In the genomic region with DNA sequence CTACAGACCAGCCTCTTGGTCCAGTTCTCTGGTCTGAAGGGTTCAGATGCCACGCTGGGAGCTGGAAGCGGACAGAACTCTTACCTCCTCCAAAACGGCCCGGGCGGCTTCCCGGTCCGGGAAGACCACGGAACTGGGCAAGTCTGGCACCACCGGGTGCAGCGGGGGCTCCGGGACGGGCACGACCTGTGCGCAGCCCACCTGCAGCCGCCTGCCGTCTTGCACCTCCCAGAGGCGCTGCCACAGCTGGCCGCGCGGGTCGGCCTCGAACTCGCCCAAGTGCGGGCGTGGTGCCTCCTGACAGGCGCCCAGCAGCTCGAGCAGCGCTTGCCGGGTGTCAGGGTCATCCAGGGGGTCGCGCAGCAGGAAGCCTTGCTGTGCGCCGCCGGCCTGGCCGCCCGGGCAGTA, we compare ENCODE assay signal across 8 cellular contexts. TPM values are rescaled to one million over a fixed set of nuclear protein-coding genes. Genes with fewer than 3 reads are reported as not detected.
DNase-seq lines count a peak whose midpoint lies in the region; ATAC-seq, FAIRE-seq and TF ChIP-seq lines count a peak whose summit lies in the region.

No MANE protein-coding gene starts in this region.

- H3K9me1 ChIP-seq in K562 (ENCODE audit: control insufficient read depth, insufficient read depth, low read length): no peaks in the 10 kb centered on the region

- TF ChIP-seq POLR2A in K562 (conservative IDR thresholded peaks at IDR 0.05): no peak

- no peaks in the 10 kb centered on the region for H3K36me3 ChIP-seq in CD8-positive, alpha-beta T cell (ENCODE audit: insufficient read depth, low read length)
- H3K36me3 ChIP-seq in KOPT-K1 (ENCODE audit: insufficient read depth, low read length) (peaks cover 40% of the 10 kb centered on the region), K562 (ENCODE audit: control insufficient read depth, insufficient read depth, low read length) (peaks cover 14% of the 10 kb centered on the region; the same call in 1 of the 3 replicates), mesenchymal stem cell (ENCODE audit: control insufficient read depth in 1 of 2, insufficient read depth in 2 of 2, low read depth in 1 of 2, low read length in 2 of 2) (peaks cover 4 to 20% of the 10 kb centered on the region in 2 experiments), urinary bladder (ENCODE audit: insufficient read depth) (no peaks in the 10 kb centered on the region)

- peak overlapping the region; percentile 75 for H3K4me3 ChIP-seq in CD8-positive, alpha-beta T cell (ENCODE audit: low read depth, low read length)
- H3K4me3 ChIP-seq in K562: peak overlapping the region; percentile 58
- peak overlapping the region; percentile 71 to 95 for H3K4me3 ChIP-seq in mesenchymal stem cell (ENCODE audit: insufficient read depth in 1 of 2, low read depth in 1 of 2, low read length in 2 of 2)
- H3K4me3 ChIP-seq in urinary bladder (ENCODE audit: low read depth, low read length): peak overlapping the region; percentile 84

- peak overlapping the region; percentile 72 for H3K27ac ChIP-seq in CD8-positive, alpha-beta T cell (ENCODE audit: low read depth, low read length)
- H3K27ac ChIP-seq in KOPT-K1 (ENCODE audit: low read depth, low read length, poor library complexity, severe bottlenecking) (peak overlapping the region; percentile 91), K562 (ENCODE audit: extremely low read depth, low read depth, low read length) (peak overlapping the region; percentile 86; the same call in 2 of the 3 replicates), mesenchymal stem cell (ENCODE audit: low read length, poor library complexity, severe bottlenecking) (no peak overlapping the region), urinary bladder (ENCODE audit: low read depth) (no peak overlapping the region)

- peak; percentile 2 for ATAC-seq in CD8-positive, alpha-beta T cell
- ATAC-seq in GM21526 (IDR thresholded peaks at IDR 0.05; ENCODE audit: low FRiP score, unreplicated experiment) (peak; percentile 15), K562 (no peak)

- H3K4ac ChIP-seq in mesenchymal stem cell (ENCODE audit: low read depth in 1 of 2, low read length in 2 of 2): no peak overlapping the region

- in situ Hi-C loops in K562 (cut with MboI): no loop called here

- BruUV-seq in K562 (replicated peaks; lab: Mats Ljungman, UMichigan): no TSS peak

- 15% methylated on average over 36 of the region's 36 CpGs for WGBS in K562 (ENCODE audit: insufficient coverage, low coverage, missing lambda C conversion rate)
- 17% methylated on average over 35 of the region's 36 CpGs for WGBS in mesenchymal stem cell
- WGBS in urinary bladder: 10% methylated on average over 36 of the region's 36 CpGs

- H3K79me1 ChIP-seq in mesenchymal stem cell (replicated peaks; ENCODE audit: low read length, poor library complexity, severe bottlenecking): no peaks in the 10 kb centered on the region

- no peak for TF ChIP-seq RAD21 in K562 (CRISPR knock-in tag; conservative IDR thresholded peaks at IDR 0.05 in 1 of 2, IDR thresholded peaks at IDR 0.05 in 1 of 2)

- H4K20me1 ChIP-seq in K562 (replicated peaks; ENCODE audit: control insufficient read depth, insufficient read depth, low read length): no peaks in the 10 kb centered on the region

- H2BK12ac ChIP-seq in mesenchymal stem cell (ENCODE audit: low read length in 2 of 2): peak overlapping the region in 1 of 2 experiments; percentile 6

- H2BK120ac ChIP-seq in mesenchymal stem cell (ENCODE audit: low read depth, low read length): peak overlapping the region; percentile 35

- peak overlapping the region; percentile 74 for H3K27ac Mint-ChIP-seq in CD8-positive, alpha-beta T cell

- peak overlapping the region; percentile 82 for H3K4me3 Mint-ChIP-seq in CD8-positive, alpha-beta T cell

- intact Hi-C loops in CD8-positive, alpha-beta T cell (cut with DNase I, micrococcal nuclease): loop anchor here (1.0 to 10.0 kb wide), 6 partner anchors 12 to 1970 kb away; partner anchors contain the start of genes ID2 (in 1 of the 2), KIDINS220 (in 1 of the 2), RNF144A (in 1 of the 2) and RSAD2 (in 1 of the 2)
- intact Hi-C loops in K562 (cut with micrococcal nuclease): no loop called here

- peak overlapping the region; percentile 80 to 93; a peak in 3 of 4 replicates for H3K9ac ChIP-seq in K562 (ENCODE audit: insufficient read depth in 1 of 2, low read depth in 2 of 2, low read length in 2 of 2)
- H3K9ac ChIP-seq in mesenchymal stem cell (ENCODE audit: low read length): peak overlapping the region; percentile 76

- H3K27me3 Mint-ChIP-seq in CD8-positive, alpha-beta T cell (ENCODE audit: low read depth): no peaks in the 10 kb centered on the region

- TF ChIP-seq CTCF in CD8-positive, alpha-beta T cell (IDR thresholded peaks at IDR 0.05): no peak
- no peak for TF ChIP-seq CTCF in K562 (IDR thresholded peaks at IDR 0.05 in 2 of 3, conservative IDR thresholded peaks at IDR 0.05 in 1 of 3; ENCODE audit: insufficient read depth in 2 of 3, low read depth in 1 of 3, low read length in 3 of 3)

- TF ChIP-seq EP300 in K562 (IDR thresholded peaks at IDR 0.05; ENCODE audit: low read length): no peak

- no peak overlapping the region for H3K23ac ChIP-seq in mesenchymal stem cell (ENCODE audit: low read length in 2 of 2)

- POLR2A ChIA-PET in CD8-positive, alpha-beta T cell (lab: Charles Lee): interaction anchor here (1.0 to 2.5 kb wide), 9 partner anchors 11 to 193 kb away, joined by 3 to 31 read pairs (median 4); partner anchors contain the start of gene RSAD2
- POLR2A ChIA-PET in K562 (lab: Yijun Ruan, JAX): interaction anchor here (1.0 to 3.3 kb wide), 3 partner anchors 12 to 158 kb away, joined by 3 to 21 read pairs (median 7); partner anchors contain the start of gene RSAD2

- H3K9me3 Mint-ChIP-seq in CD8-positive, alpha-beta T cell: peaks cover 3% of the 10 kb centered on the region

- FAIRE-seq in K562 (lab: Jason Lieb, UNC): no peak

- H2AFZ ChIP-seq in K562 (ENCODE audit: low read depth, low read length): peak overlapping the region; percentile 90
- H2AFZ ChIP-seq in mesenchymal stem cell (ENCODE audit: low read depth, low read length): no peak overlapping the region

- H2AK5ac ChIP-seq in mesenchymal stem cell (ENCODE audit: low read length, severe bottlenecking): no peak overlapping the region

- no peaks in the 10 kb centered on the region for H3K27me3 ChIP-seq in CD8-positive, alpha-beta T cell (ENCODE audit: insufficient read depth, low read length)
- H3K27me3 ChIP-seq in K562 (ENCODE audit: control insufficient read depth in 2 of 2, insufficient read depth in 2 of 2, low read length in 2 of 2) (no peaks in the 10 kb centered on the region), mesenchymal stem cell (ENCODE audit: control insufficient read depth in 1 of 2, insufficient read depth in 1 of 2, low read length in 2 of 2) (peaks cover 0 to 9% of the 10 kb centered on the region in 2 experiments)

- H3K18ac ChIP-seq in mesenchymal stem cell (ENCODE audit: low read depth in 1 of 2, low read length in 2 of 2): peak overlapping the region; percentile 46 to 57

- no peak overlapping the region for H2BK5ac ChIP-seq in mesenchymal stem cell (ENCODE audit: low read depth, low read length, poor library complexity, severe bottlenecking)

- peak overlapping the region; percentile 85 for H4K8ac ChIP-seq in mesenchymal stem cell (ENCODE audit: low read length)

- peak in 4 of 7 experiments; percentile 15 to 44 (median 30) for DNase-seq in CD8-positive, alpha-beta T cell
- DNase-seq in K562 (ENCODE audit: extremely low read depth in 1 of 4, low spot score in 3 of 4) (no peak), mesenchymal stem cell (no peak), glomerular visceral epithelial cell (ENCODE audit: extremely low spot score) (no peak), GM03348 (ENCODE audit: low spot score) (no peak)

- peak overlapping the region; percentile 97 for H3K4me2 ChIP-seq in K562 (ENCODE audit: insufficient read depth, low read length)
- peak overlapping the region; percentile 95 for H3K4me2 ChIP-seq in mesenchymal stem cell (ENCODE audit: low read length, poor library complexity, severe bottlenecking)

- peak overlapping the region; percentile 36 for H2BK15ac ChIP-seq in mesenchymal stem cell (ENCODE audit: low read depth, poor library complexity, severe bottlenecking)

- no peaks in the 10 kb centered on the region for H3K9me3 ChIP-seq in CD8-positive, alpha-beta T cell (ENCODE audit: low read length)
- peaks cover 18% of the 10 kb centered on the region for H3K9me3 ChIP-seq in KOPT-K1 (ENCODE audit: insufficient read depth, low read length, poor library complexity, severe bottlenecking)
- peaks cover 3% of the 10 kb centered on the region; the same call in 1 of the 2 replicates for H3K9me3 ChIP-seq in K562 (replicated peaks; ENCODE audit: control insufficient read depth, insufficient read depth, low read depth, low read length)
- H3K9me3 ChIP-seq in mesenchymal stem cell (ENCODE audit: control insufficient read depth, low read length): no peaks in the 10 kb centered on the region

- no peak overlapping the region for H3K14ac ChIP-seq in mesenchymal stem cell (ENCODE audit: low read length in 2 of 2)

- H3K4me1 Mint-ChIP-seq in CD8-positive, alpha-beta T cell (ENCODE audit: low read depth): peaks cover 17% of the 10 kb centered on the region

- H4K91ac ChIP-seq in mesenchymal stem cell (ENCODE audit: low read length): no peak overlapping the region

- H3K79me2 ChIP-seq in K562 (ENCODE audit: control insufficient read depth, insufficient read depth, low read length): peaks cover 4% of the 10 kb centered on the region; the same call in 1 of the 3 replicates

- peaks cover 33% of the 10 kb centered on the region for H3K36me3 Mint-ChIP-seq in CD8-positive, alpha-beta T cell

- CTCF ChIA-PET in CD8-positive, alpha-beta T cell (lab: Charles Lee): interaction anchor here (0.7 to 5.4 kb wide), 15 partner anchors 13 to 205 kb away, joined by 3 to 69 read pairs (median 4); partner anchors contain the start of gene RSAD2
- CTCF ChIA-PET in K562 (lab: Yijun Ruan, JAX; ENCODE audit: low intra/inter-chr PET ratio): interaction anchor here (0.7 to 1.9 kb wide), 2 partner anchors 39 to 182 kb away, joined by 5 to 8 read pairs; no protein-coding TSS in a partner anchor

- peaks cover 19% of the 10 kb centered on the region for H3K4me1 ChIP-seq in CD8-positive, alpha-beta T cell (ENCODE audit: insufficient read depth, low read length)
- H3K4me1 ChIP-seq in K562 (replicated peaks in 1 of 2; ENCODE audit: control insufficient read depth in 2 of 2, insufficient read depth in 2 of 2, low read length in 2 of 2) (peaks cover 14 to 19% of the 10 kb centered on the region in 2 experiments), mesenchymal stem cell (ENCODE audit: control insufficient read depth, insufficient read depth, low read depth, low read length) (peaks cover 12% of the 10 kb centered on the region), urinary bladder (ENCODE audit: insufficient read depth) (no peaks in the 10 kb centered on the region)

RNA-seq across cellular contexts. Expression of gene CMPK2, which starts 0.8 kb away (rescaled TPM):
- total RNA-seq in CD8-positive, alpha-beta T cell: 1 to 10 TPM; 3.0 to 4.0 TPM
- total RNA-seq in K562 (2011; cell fraction: chromatin; rRNA removed; ENCODE audit: low replicate concordance): 2.3 and 3.5 TPM in 2 replicates
- 2.3 and 2.8 TPM in 2 replicates for total RNA-seq in K562 (2011; cell fraction: nucleolus; rRNA removed)
- total RNA-seq in K562 (2011; cell fraction: nucleoplasm; rRNA removed): 3.5 and 5.2 TPM in 2 replicates
- total RNA-seq in K562 (2014; rRNA removed) (10.5 TPM in 2 replicates), K562 (2014; rRNA removed; fragmentation: Illumina TruSeq; extraction: Trizol) (5.0 and 5.3 TPM in 2 replicates), K562 (2015; rRNA removed; fragmentation: Illumina TruSeq; extraction: Trizol) (7.4 and 7.6 TPM in 2 replicates), K562 (2021) (7.2 and 7.9 TPM in 2 replicates), urinary bladder (8.9 TPM)
- polyA plus RNA-seq in K562 (2011; rRNA removed) (3.5 and 4.3 TPM in 2 replicates), K562 (2014; fragmentation: Illumina TruSeq; extraction: Trizol) (5.3 and 6.5 TPM in 2 replicates), K562 (2014; fragmentation: Nextera tagmentation; extraction: Ambion mirVana) (1 to 10 TPM; 2.6 to 2.9 TPM), K562 (2014; rRNA removed) (3.8 and 4.5 TPM in 2 replicates), urinary bladder (3.6 TPM)
- polyA plus RNA-seq in K562 (2011; cell fraction: cytosol; rRNA removed): 3.2 and 3.6 TPM in 2 replicates
- 5.6 and 6.6 TPM in 2 replicates for polyA plus RNA-seq in K562 (2011; cell fraction: nucleus; rRNA removed)
- polyA plus RNA-seq in K562 (2012): 8.3 and 23.7 TPM in 2 replicates
- 2.9 and 4.3 TPM in 2 replicates for polyA minus RNA-seq in K562 (2011; rRNA and poly(A)+ RNA removed)
- polyA minus RNA-seq in K562 (2011; cell fraction: cytosol; rRNA and poly(A)+ RNA removed): 2.9 and 3.3 TPM in 2 replicates
- 3.4 and 5.2 TPM in 2 replicates for polyA minus RNA-seq in K562 (2011; cell fraction: nucleus; rRNA and poly(A)+ RNA removed)
- polyA plus RNA-seq in mesenchymal stem cell (2013, experiment 1 of 2): 0.99 TPM
- 1.1 TPM for polyA plus RNA-seq in mesenchymal stem cell (2013, experiment 2 of 2)

RNA-seq across cellular contexts. Expression of gene RSAD2, which starts 12.6 kb away (rescaled TPM):
- total RNA-seq in CD8-positive, alpha-beta T cell: 1 to 10 TPM; 1.8 to 2.1 TPM
- total RNA-seq in K562 (2011; cell fraction: chromatin; rRNA removed; ENCODE audit: low replicate concordance): 0.39 and 0.79 TPM in 2 replicates
- total RNA-seq in K562 (2011; cell fraction: nucleolus; rRNA removed): 0.50 and 0.53 TPM in 2 replicates
- 1.2 TPM in 1 of 2 replicates, not detected in the other for total RNA-seq in K562 (2011; cell fraction: nucleoplasm; rRNA removed)
- 0.57 and 1.4 TPM in 2 replicates for total RNA-seq in K562 (2014; rRNA removed)
- 0.41 and 0.51 TPM in 2 replicates for total RNA-seq in K562 (2014; rRNA removed; fragmentation: Illumina TruSeq; extraction: Trizol)
- 0.51 and 0.68 TPM in 2 replicates for total RNA-seq in K562 (2015; rRNA removed; fragmentation: Illumina TruSeq; extraction: Trizol)
- total RNA-seq in K562 (2021): 0.18 and 0.49 TPM in 2 replicates
- 0.24 and 0.45 TPM in 2 replicates for polyA plus RNA-seq in K562 (2011; rRNA removed)
- polyA plus RNA-seq in K562 (2011; cell fraction: cytosol; rRNA removed): 0.06 and 0.15 TPM in 2 replicates
- 0.28 and 0.38 TPM in 2 replicates for polyA plus RNA-seq in K562 (2011; cell fraction: nucleus; rRNA removed)
- polyA plus RNA-seq in K562 (2012): 0.46 and 1.1 TPM in 2 replicates
- polyA plus RNA-seq in K562 (2014; fragmentation: Illumina TruSeq; extraction: Trizol): 0.15 and 0.37 TPM in 2 replicates
- polyA plus RNA-seq in K562 (2014; fragmentation: Nextera tagmentation; extraction: Ambion mirVana): under 1 TPM; 0.15 to 0.28 TPM
- 0.11 and 0.19 TPM in 2 replicates for polyA plus RNA-seq in K562 (2014; rRNA removed)
- polyA minus RNA-seq in K562 (2011; rRNA and poly(A)+ RNA removed): 0.63 and 0.75 TPM in 2 replicates
- not detected in 2 replicates for polyA minus RNA-seq in K562 (2011; cell fraction: cytosol; rRNA and poly(A)+ RNA removed)
- 0.94 and 1.00 TPM in 2 replicates for polyA minus RNA-seq in K562 (2011; cell fraction: nucleus; rRNA and poly(A)+ RNA removed)
- polyA plus RNA-seq in mesenchymal stem cell (2013, experiment 1 of 2): 0.32 TPM
- 0.21 TPM for polyA plus RNA-seq in mesenchymal stem cell (2013, experiment 2 of 2)
- total RNA-seq in urinary bladder: 11.1 TPM
- polyA plus RNA-seq in urinary bladder: 2.8 TPM

RNA-seq across cellular contexts. Expression of gene RNF144A, which starts 52.3 kb away (rescaled TPM):
- total RNA-seq in CD8-positive, alpha-beta T cell: 10 to 100 TPM; 25.8 to 28.8 TPM
- total RNA-seq in K562 (2011; cell fraction: chromatin; rRNA removed; ENCODE audit: low replicate concordance): 11.4 and 21.2 TPM in 2 replicates
- 9.5 and 10.4 TPM in 2 replicates for total RNA-seq in K562 (2011; cell fraction: nucleolus; rRNA removed)
- total RNA-seq in K562 (2011; cell fraction: nucleoplasm; rRNA removed): 8.9 and 16.6 TPM in 2 replicates
- 6.4 and 8.2 TPM in 2 replicates for total RNA-seq in K562 (2014; rRNA removed)
- 6.0 and 6.7 TPM in 2 replicates for total RNA-seq in K562 (2014; rRNA removed; fragmentation: Illumina TruSeq; extraction: Trizol)
- 4.7 and 5.7 TPM in 2 replicates for total RNA-seq in K562 (2015; rRNA removed; fragmentation: Illumina TruSeq; extraction: Trizol)
- 8.8 and 11.3 TPM in 2 replicates for total RNA-seq in K562 (2021)
- 9.2 and 12.1 TPM in 2 replicates for polyA plus RNA-seq in K562 (2011; rRNA removed)
- 8.8 and 9.9 TPM in 2 replicates for polyA plus RNA-seq in K562 (2011; cell fraction: cytosol; rRNA removed)
- 8.5 and 10.0 TPM in 2 replicates for polyA plus RNA-seq in K562 (2011; cell fraction: nucleus; rRNA removed)
- 5.0 and 11.1 TPM in 2 replicates for polyA plus RNA-seq in K562 (2012)
- 6.1 and 7.4 TPM in 2 replicates for polyA plus RNA-seq in K562 (2014; fragmentation: Illumina TruSeq; extraction: Trizol)
- 1 to 10 TPM in 1 of 2 experiments, under 1 TPM in 1; 0.96 to 1.4 TPM for polyA plus RNA-seq in K562 (2014; fragmentation: Nextera tagmentation; extraction: Ambion mirVana)
- 6.2 and 7.0 TPM in 2 replicates for polyA plus RNA-seq in K562 (2014; rRNA removed)
- 14.2 and 14.3 TPM in 2 replicates for polyA minus RNA-seq in K562 (2011; rRNA and poly(A)+ RNA removed)
- 13.1 and 13.8 TPM in 2 replicates for polyA minus RNA-seq in K562 (2011; cell fraction: cytosol; rRNA and poly(A)+ RNA removed)
- polyA minus RNA-seq in K562 (2011; cell fraction: nucleus; rRNA and poly(A)+ RNA removed): 10.2 and 14.2 TPM in 2 replicates
- 9.0 TPM for polyA plus RNA-seq in mesenchymal stem cell (2013, experiment 1 of 2)
- polyA plus RNA-seq in mesenchymal stem cell (2013, experiment 2 of 2): 9.1 TPM
- total RNA-seq in urinary bladder: 28.5 TPM
- 4.3 TPM for polyA plus RNA-seq in urinary bladder

Comparison
In these comparisons a context has a peak if more than half of its experiments do, and no peak if none do; other contexts are left out.
1. DNase-seq: peak in CD8-positive, alpha-beta T cell (4 of 7); none in K562 (0 of 4), mesenchymal stem cell (single experiment), glomerular visceral epithelial cell (single experiment) and GM03348 (single experiment).
2. H3K27ac ChIP-seq: peak in CD8-positive, alpha-beta T cell (single experiment), KOPT-K1 (single experiment) and K562 (single experiment); none in mesenchymal stem cell (single experiment) and urinary bladder (single experiment).
3. Peak in every context shown above with its lines, with median percentiles within 50 percentile points of each other: H3K4me3 ChIP-seq.